8 cellular contexts compared by ENCODE assay signal in genomic region chr12:106248177-106248848, GRCh38. TPM values are rescaled to one million over a fixed set of nuclear protein-coding genes. Genes with fewer than 3 reads are reported as not detected.
DNase-seq lines count a peak whose midpoint lies in the region; ATAC-seq, FAIRE-seq and TF ChIP-seq lines count a peak whose summit lies in the region.

No MANE protein-coding gene starts in this region.

- peak overlapping the region; percentile 90 to 99 (median 98) for H3K27ac ChIP-seq in pancreas

- no peaks in the 10 kb centered on the region for H3K36me3 ChIP-seq in pancreas

- WGBS in pancreas, 2 donors = 1% methylated on average over 35 to 54 of the region's 55 CpGs

- no peaks in the 10 kb centered on the region for H3K9me3 ChIP-seq in pancreas

- no peaks in the 10 kb centered on the region for H3K27me3 ChIP-seq in pancreas

- DNase-seq in NCI-H1436 (lab: John Stamatoyannopoulos, UW) (peak; percentile 17), NCI-H1436 treated with DMSO at 0.1 percent for 48 hours (lab: John Stamatoyannopoulos, UW) (no peak), HCEC 1CT (peak; percentile 51), NCI-H69 (lab: John Stamatoyannopoulos, UW) (peak; percentile 72), anterior cingulate cortex (lab: John Stamatoyannopoulos, UW) (peak in 37 of 58 donors; percentile 8 to 66 (median 39)), left cardiac atrium (peak; percentile 75), pancreas (peak; percentile 58 to 80 (median 68))

- H3K4me1 ChIP-seq in pancreas = peaks cover 0 to 24% (median 12%) of the 10 kb centered on the region in 3 donors

- no peak for TF ChIP-seq CTCF in pancreas (IDR thresholded peaks at IDR 0.05)

- ATAC-seq in left cardiac atrium (peak; percentile 58 to 70), pancreas (peak; percentile 33 to 65 (median 58)), GM18873 (IDR thresholded peaks at IDR 0.05; ENCODE audit: low FRiP score, unreplicated experiment) (no peak)

- intact Hi-C loops in left cardiac atrium (cut with DNase I) = loop anchor here in 1 of 2 donors (5.0 kb wide), 1 partner anchor 54 kb away; the partner anchor contains the start of gene TCP11L2
- intact Hi-C loops in pancreas (cut with DNase I) = no loop called here

- FAIRE-seq in pancreas (lab: Jason Lieb, UNC) = no peak

- peak overlapping the region; percentile 68 to 94 (median 87) for H3K4me3 ChIP-seq in pancreas

RNA-seq across cellular contexts. Expression of gene CKAP4, which starts 0.5 kb away (rescaled TPM):
- total RNA-seq in left cardiac atrium (10 to 100 TPM; 36.2 to 56.4 TPM), pancreas (10 to 100 TPM; 19.8 to 45.3 (median 28.4) TPM)
- 10 to 100 TPM in 1 of 2 donors, 1 to 10 TPM in 1; 5.6 to 14.3 TPM for polyA plus RNA-seq in pancreas

RNA-seq across cellular contexts. Expression of gene TCP11L2, which starts 54.2 kb away (rescaled TPM):
- 10 to 100 TPM; 41.5 to 52.5 TPM for total RNA-seq in left cardiac atrium
- total RNA-seq in pancreas = 10 to 100 TPM in 4 of 6 donors, 1 to 10 TPM in 2; 7.3 to 24.4 (median 12.9) TPM
- 1 to 10 TPM; 3.5 to 4.6 TPM for polyA plus RNA-seq in pancreas
